17 cellular contexts compared by ENCODE assay signal in genomic region chr16:3084969-3085670, GRCh38. TPM values are rescaled to one million over a fixed set of nuclear protein-coding genes. Genes with fewer than 3 reads are reported as not detected.
A peak's percentile ranks its signal among the peaks of the same experiment; 100 is the strongest.
DNase-seq lines count a peak whose midpoint lies in the region; ATAC-seq, FAIRE-seq and TF ChIP-seq lines count a peak whose summit lies in the region.
"Had no signal": no experiment of that assay in that cellular context is flagged by ENCODE, and none has a peak within 500 bp of the region (broad histone marks: within the 10 kb centered on the region; RNA-seq: fewer than 3 reads in every experiment).

No MANE protein-coding gene starts in this region.

- no peak for TF ChIP-seq RAD21 in K562 (CRISPR knock-in tag; conservative IDR thresholded peaks at IDR 0.05 in 1 of 2, IDR thresholded peaks at IDR 0.05 in 1 of 2)

- H3F3A ChIP-seq in GM23338 (replicated peaks; ENCODE audit: low read depth) = peaks cover 29% of the 10 kb centered on the region

- H3K4me1 ChIP-seq in GM23338 (ENCODE audit: insufficient read depth) (peaks cover 7% of the 10 kb centered on the region), K562 (replicated peaks in 1 of 2; ENCODE audit: control insufficient read depth in 2 of 2, insufficient read depth in 2 of 2, low read length in 2 of 2) (peaks cover 19 to 47% of the 10 kb centered on the region in 2 experiments), spleen (peaks cover 4 to 72% (median 31%) of the 10 kb centered on the region in 6 donors)
- H3K4me1 ChIP-seq: BE2C, HAP-1 had no signal

- H3K9me3 Mint-ChIP-seq in activated T-cell treated with anti-CD3 and anti-CD28 coated beads, Interleukin-2, amount 50 U/mL, for 72 hours = no peaks in the 10 kb centered on the region
- no peaks in the 10 kb centered on the region for H3K9me3 Mint-ChIP-seq in GM23338

- 26% methylated on average over 7 of the region's 7 CpGs for WGBS in K562 (ENCODE audit: insufficient coverage, low coverage, missing lambda C conversion rate)
- 69 to 77% (median 72%) methylated on average over 7 of the region's 7 CpGs for whole genome bisulfite sequencing in spleen, 5 donors

- H3K9me1 ChIP-seq in K562 (ENCODE audit: control insufficient read depth, insufficient read depth, low read length) = no peaks in the 10 kb centered on the region

- no peak for TF ChIP-seq EP300 in K562 (IDR thresholded peaks at IDR 0.05; ENCODE audit: low read length)

- H3K4me3 ChIP-seq in GM23338 = no peak overlapping the region
- no peak overlapping the region for H3K4me3 ChIP-seq in K562
- peak overlapping the region in 1 of 8 donors; percentile 61 for H3K4me3 ChIP-seq in spleen
- H3K4me3 ChIP-seq: GM12878, HAP-1 had no signal

- no peak for ATAC-seq in activated T-cell treated with anti-CD3 and anti-CD28 coated beads, Interleukin-2, amount 50 U/mL, for 72 hours (replicated peaks in 1 of 2)
- no peak for ATAC-seq in GM23338
- no peak for ATAC-seq in K562
- no peak for ATAC-seq in GM21528 (IDR thresholded peaks at IDR 0.05; ENCODE audit: low FRiP score, unreplicated experiment)
- ATAC-seq: GM12878 had no signal

- H3K4me3 Mint-ChIP-seq in activated T-cell treated with anti-CD3 and anti-CD28 coated beads, Interleukin-2, amount 50 U/mL, for 72 hours = peak overlapping the region in 1 of 2 donors; percentile 80
- H3K4me3 Mint-ChIP-seq in GM23338 = no peak overlapping the region; the same call in 2 of the 3 replicates

- H3K27ac Mint-ChIP-seq in activated T-cell treated with anti-CD3 and anti-CD28 coated beads, Interleukin-2, amount 50 U/mL, for 72 hours = peak overlapping the region; percentile 34
- peak overlapping the region; percentile 52; the same call in 1 of the 2 replicates for H3K27ac Mint-ChIP-seq in GM23338

- peak overlapping the region; percentile 63 for H3K27ac ChIP-seq in GM23338 (ENCODE audit: low read depth)
- no peak overlapping the region for H3K27ac ChIP-seq in K562 (ENCODE audit: extremely low read depth, low read depth, low read length)
- H3K27ac ChIP-seq in spleen = peak overlapping the region in 6 of 8 donors; percentile 13 to 87 (median 82)

- peaks cover 6 to 9% of the 10 kb centered on the region in 2 donors for H3K36me3 Mint-ChIP-seq in activated T-cell treated with anti-CD3 and anti-CD28 coated beads, Interleukin-2, amount 50 U/mL, for 72 hours (ENCODE audit: insufficient read depth in 2 of 2)
- H3K36me3 Mint-ChIP-seq in GM23338 (ENCODE audit: low read depth) = peaks cover 67% of the 10 kb centered on the region

- POLR2A ChIA-PET in K562 (lab: Yijun Ruan, JAX) = interaction anchor here (1.2 kb wide), 1 partner anchor 25 kb away, joined by 3 read pairs; no protein-coding TSS in a partner anchor

- no peaks in the 10 kb centered on the region for H3K9me2 ChIP-seq in GM23338 (ENCODE audit: insufficient read depth)

- H3K9me3 ChIP-seq in K562 (replicated peaks; ENCODE audit: control insufficient read depth, insufficient read depth, low read depth, low read length) (no peaks in the 10 kb centered on the region), spleen (no peaks in the 10 kb centered on the region)
- H3K9me3 ChIP-seq: BE2C, HAP-1 had no signal

- peaks cover 53% of the 10 kb centered on the region for H3K4me1 Mint-ChIP-seq in activated T-cell treated with anti-CD3 and anti-CD28 coated beads, Interleukin-2, amount 50 U/mL, for 72 hours (ENCODE audit: low read depth)
- peaks cover 31% of the 10 kb centered on the region for H3K4me1 Mint-ChIP-seq in GM23338

- TF ChIP-seq POLR2A in K562 (conservative IDR thresholded peaks at IDR 0.05) = no peak
- no peak for TF ChIP-seq POLR2A in spleen (IDR thresholded peaks at IDR 0.05)

- DNase-seq in activated T-cell treated with anti-CD3 and anti-CD28 coated beads, Interleukin-2, amount 50 U/mL, for 72 hours = no peak
- no peak for DNase-seq in activated T-cell treated with anti-CD3 and anti-CD28 coated beads, Interleukin-2, amount 50 U/mL, for 48 hours
- DNase-seq in GM23338 (ENCODE audit: low spot score) = no peak
- no peak for DNase-seq in K562 (ENCODE audit: extremely low read depth in 1 of 4, low spot score in 3 of 4)
- DNase-seq in spleen = no peak
- no peak for DNase-seq in GM13976 (ENCODE audit: low spot score)
- DNase-seq: BE2C, NCI-H1417, NCI-H2029 treated with DMSO at 0.1 percent for 48 hours, NCI-H510A, NCI-H82, SHP77 treated with DMSO at 0.1 percent for 48 hours had no signal

- peak; percentile 23 for FAIRE-seq in K562 (lab: Jason Lieb, UNC)
- FAIRE-seq: GM12878, RCC 7860 had no signal

- BruUV-seq in K562 (replicated peaks; lab: Mats Ljungman, UMichigan) = no TSS peak

- peaks cover 18% of the 10 kb centered on the region for H4K20me1 ChIP-seq in GM23338 (replicated peaks; ENCODE audit: insufficient read depth)
- no peaks in the 10 kb centered on the region for H4K20me1 ChIP-seq in K562 (replicated peaks; ENCODE audit: control insufficient read depth, insufficient read depth, low read length)

- H3K4me2 ChIP-seq in GM23338 = no peak overlapping the region
- H3K4me2 ChIP-seq in K562 (ENCODE audit: insufficient read depth, low read length) = no peak overlapping the region; the same call in 1 of the 2 replicates

- H3K79me2 ChIP-seq in GM23338 (replicated peaks; ENCODE audit: insufficient read depth) (0 out of 2 replicates have a peak, but pooled peaks cover 8% of the 10 kb centered on the region), K562 (ENCODE audit: control insufficient read depth, insufficient read depth, low read length) (no peaks in the 10 kb centered on the region)

- no peaks in the 10 kb centered on the region for H3K27me3 Mint-ChIP-seq in activated T-cell treated with anti-CD3 and anti-CD28 coated beads, Interleukin-2, amount 50 U/mL, for 72 hours (ENCODE audit: low read depth)
- H3K27me3 Mint-ChIP-seq in GM23338 (ENCODE audit: insufficient read depth, low read depth, poor library complexity) = peaks cover 25% of the 10 kb centered on the region

- no peak overlapping the region for H3K9ac ChIP-seq in K562 (ENCODE audit: insufficient read depth in 1 of 2, low read depth in 2 of 2, low read length in 2 of 2)

- CTCF ChIA-PET in K562 (lab: Yijun Ruan, JAX; ENCODE audit: low intra/inter-chr PET ratio) = no interaction called here

- H2AFZ ChIP-seq in GM23338 (no peak overlapping the region), K562 (ENCODE audit: low read depth, low read length) (peak overlapping the region; percentile 36; the same call in 1 of the 2 replicates)

- in situ Hi-C loops in K562 (cut with MboI) = no loop called here
- in situ Hi-C loops in GM13976 (cut with MboI; ENCODE audit: low sequenced_read_pairs, unreplicated experiment) = no loop called here

- TF ChIP-seq CTCF in GM23338 (conservative IDR thresholded peaks at IDR 0.05; ENCODE audit: low read depth in 2 of 2) (no peak), K562 (IDR thresholded peaks at IDR 0.05 in 2 of 3, conservative IDR thresholded peaks at IDR 0.05 in 1 of 3; ENCODE audit: insufficient read depth in 2 of 3, low read depth in 1 of 3, low read length in 3 of 3) (no peak), spleen (IDR thresholded peaks at IDR 0.05 in 8 of 11, conservative IDR thresholded peaks at IDR 0.05 in 3 of 11) (no peak), GM13976 (IDR thresholded peaks at IDR 0.05; ENCODE audit: borderline replicate concordance, control extremely low read depth, extremely low read depth, insufficient read depth, missing control alignments) (no peak)

- intact Hi-C loops in K562 (cut with micrococcal nuclease) = no loop called here
- intact Hi-C loops in spleen (cut with DNase I; ENCODE audit: low total_unique reads) = no loop called here

- no peaks in the 10 kb centered on the region for H3K27me3 ChIP-seq in GM23338 (ENCODE audit: insufficient read depth)
- peaks cover under 1 to 13% of the 10 kb centered on the region in 2 experiments; a peak in 2 of 5 replicates for H3K27me3 ChIP-seq in K562 (ENCODE audit: control insufficient read depth in 2 of 2, insufficient read depth in 2 of 2, low read length in 2 of 2)
- no peaks in the 10 kb centered on the region for H3K27me3 ChIP-seq in spleen (replicated peaks in 1 of 7)

- peaks cover 8% of the 10 kb centered on the region for H3K36me3 ChIP-seq in GM23338 (ENCODE audit: insufficient read depth)
- H3K36me3 ChIP-seq in K562 (ENCODE audit: control insufficient read depth, insufficient read depth, low read length) = no peaks in the 10 kb centered on the region
- peaks cover 0 to 5% (median 0%) of the 10 kb centered on the region in 6 donors for H3K36me3 ChIP-seq in spleen
- H3K36me3 ChIP-seq: BE2C, HAP-1 had no signal

RNA-seq across cellular contexts. Expression of gene ZSCAN10, which starts 14.0 kb away (rescaled TPM):
- under 1 TPM; 0.28 to 0.48 TPM for total RNA-seq in activated T-cell treated with anti-CD3 and anti-CD28 coated beads, Interleukin-2, amount 50 U/mL, for 72 hours
- 434 and 519 TPM in 2 replicates for total RNA-seq in GM23338 (2014; rRNA removed; shearing (Covaris generic))
- 217 and 220 TPM in 2 replicates for polyA plus RNA-seq in GM23338 (2016; fragmentation: Nextera tagmentation; extraction: Ambion mirVana)
- not detected in 2 replicates for total RNA-seq in K562 (2011; cell fraction: chromatin; rRNA removed; ENCODE audit: low replicate concordance)
- 0.17 TPM in 1 of 2 replicates, not detected in the other for total RNA-seq in K562 (2011; cell fraction: nucleolus; rRNA removed)
- 0.37 TPM in 1 of 2 replicates, not detected in the other for total RNA-seq in K562 (2011; cell fraction: nucleoplasm; rRNA removed)
- total RNA-seq in K562 (2014; rRNA removed) = not detected in 2 replicates
- not detected in 2 replicates for total RNA-seq in K562 (2014; rRNA removed; fragmentation: Illumina TruSeq; extraction: Trizol)
- total RNA-seq in K562 (2015; rRNA removed; fragmentation: Illumina TruSeq; extraction: Trizol) = not detected in 2 replicates
- 0.16 and 0.22 TPM in 2 replicates for total RNA-seq in K562 (2021)
- not detected in 2 replicates for polyA plus RNA-seq in K562 (2011; rRNA removed)
- polyA plus RNA-seq in K562 (2011; cell fraction: cytosol; rRNA removed) = 0.03 TPM in 1 of 2 replicates, not detected in the other
- 0.10 TPM in 1 of 2 replicates, not detected in the other for polyA plus RNA-seq in K562 (2011; cell fraction: nucleus; rRNA removed)
- 0.14 TPM in 1 of 2 replicates, not detected in the other for polyA plus RNA-seq in K562 (2012)
- not detected in 2 replicates for polyA plus RNA-seq in K562 (2014; fragmentation: Illumina TruSeq; extraction: Trizol)
- not detected for polyA plus RNA-seq in K562 (2014; fragmentation: Nextera tagmentation; extraction: Ambion mirVana)
- polyA plus RNA-seq in K562 (2014; rRNA removed) = not detected in 2 replicates
- polyA minus RNA-seq in K562 (2011; rRNA and poly(A)+ RNA removed) = not detected in 2 replicates
- polyA minus RNA-seq in K562 (2011; cell fraction: cytosol; rRNA and poly(A)+ RNA removed) = not detected in 2 replicates
- not detected in 2 replicates for polyA minus RNA-seq in K562 (2011; cell fraction: nucleus; rRNA and poly(A)+ RNA removed)
- total RNA-seq in spleen = under 1 TPM in 1 of 7 donors, not detected in 6; 0.85 TPM
- under 1 TPM in 2 of 3 donors, not detected in 1; 0.02 to 0.06 TPM for polyA plus RNA-seq in spleen
- total RNA-seq: LHCN-M2 had no signal

RNA-seq across cellular contexts. Expression of gene IL32, which starts 19.7 kb away (rescaled TPM):
- total RNA-seq in activated T-cell treated with anti-CD3 and anti-CD28 coated beads, Interleukin-2, amount 50 U/mL, for 72 hours = 1,000 to 10,000 TPM; 1,427 to 2,251 TPM
- 2.3 TPM in 1 of 2 replicates, not detected in the other for total RNA-seq in GM23338 (2014; rRNA removed; shearing (Covaris generic))
- polyA plus RNA-seq in GM23338 (2016; fragmentation: Nextera tagmentation; extraction: Ambion mirVana) = 6.1 and 7.7 TPM in 2 replicates
- 1.1 TPM in 1 of 2 replicates, not detected in the other for total RNA-seq in K562 (2011; cell fraction: chromatin; rRNA removed; ENCODE audit: low replicate concordance)
- 0.50 and 1.1 TPM in 2 replicates for total RNA-seq in K562 (2011; cell fraction: nucleolus; rRNA removed)
- not detected in 2 replicates for total RNA-seq in K562 (2011; cell fraction: nucleoplasm; rRNA removed)
- not detected in 2 replicates for total RNA-seq in K562 (2014; rRNA removed)
- total RNA-seq in K562 (2014; rRNA removed; fragmentation: Illumina TruSeq; extraction: Trizol) = not detected in 2 replicates
- not detected in 2 replicates for total RNA-seq in K562 (2015; rRNA removed; fragmentation: Illumina TruSeq; extraction: Trizol)
- total RNA-seq in K562 (2021) = 1.5 and 2.2 TPM in 2 replicates
- polyA plus RNA-seq in K562 (2011; rRNA removed) = 0.21 TPM in 1 of 2 replicates, not detected in the other
- polyA plus RNA-seq in K562 (2011; cell fraction: cytosol; rRNA removed) = 0.40 TPM in 2 replicates
- 0.29 and 0.43 TPM in 2 replicates for polyA plus RNA-seq in K562 (2011; cell fraction: nucleus; rRNA removed)
- polyA plus RNA-seq in K562 (2012) = 1.0 and 5.1 TPM in 2 replicates
- polyA plus RNA-seq in K562 (2014; fragmentation: Illumina TruSeq; extraction: Trizol) = 0.31 and 0.64 TPM in 2 replicates
- polyA plus RNA-seq in K562 (2014; fragmentation: Nextera tagmentation; extraction: Ambion mirVana) = under 1 TPM; 0.24 to 0.42 TPM
- 0.43 and 2.0 TPM in 2 replicates for polyA plus RNA-seq in K562 (2014; rRNA removed)
- not detected in 2 replicates for polyA minus RNA-seq in K562 (2011; rRNA and poly(A)+ RNA removed)
- not detected in 2 replicates for polyA minus RNA-seq in K562 (2011; cell fraction: cytosol; rRNA and poly(A)+ RNA removed)
- polyA minus RNA-seq in K562 (2011; cell fraction: nucleus; rRNA and poly(A)+ RNA removed) = not detected in 2 replicates
- 100 to 1,000 TPM; 171 to 414 (median 309) TPM for total RNA-seq in spleen
- 100 to 1,000 TPM; 256 to 624 (median 277) TPM for polyA plus RNA-seq in spleen

RNA-seq across cellular contexts. Expression of gene ZNF205, which starts 27.3 kb away (rescaled TPM):
- under 1 TPM; 0.12 to 0.28 TPM for total RNA-seq in activated T-cell treated with anti-CD3 and anti-CD28 coated beads, Interleukin-2, amount 50 U/mL, for 72 hours
- total RNA-seq in GM23338 (2014; rRNA removed; shearing (Covaris generic)) = 29.1 and 29.9 TPM in 2 replicates
- polyA plus RNA-seq in GM23338 (2016; fragmentation: Nextera tagmentation; extraction: Ambion mirVana) (15.7 and 16.6 TPM in 2 replicates), K562 (2011; rRNA removed) (3.6 and 4.7 TPM in 2 replicates), K562 (2014; fragmentation: Illumina TruSeq; extraction: Trizol) (3.3 and 5.0 TPM in 2 replicates), K562 (2014; fragmentation: Nextera tagmentation; extraction: Ambion mirVana) (not detected), K562 (2014; rRNA removed) (8.3 and 8.7 TPM in 2 replicates), spleen (10 to 100 TPM in 1 of 3 donors, 1 to 10 TPM in 2; 3.5 to 14.2 (median 6.9) TPM)
- total RNA-seq in K562 (2011; cell fraction: chromatin; rRNA removed; ENCODE audit: low replicate concordance) = 3.9 and 8.4 TPM in 2 replicates
- 8.7 and 9.3 TPM in 2 replicates for total RNA-seq in K562 (2011; cell fraction: nucleolus; rRNA removed)
- 3.0 and 3.1 TPM in 2 replicates for total RNA-seq in K562 (2011; cell fraction: nucleoplasm; rRNA removed)
- total RNA-seq in K562 (2014; rRNA removed) (11.8 and 14.2 TPM in 2 replicates), K562 (2014; rRNA removed; fragmentation: Illumina TruSeq; extraction: Trizol) (1.9 and 2.4 TPM in 2 replicates), K562 (2015; rRNA removed; fragmentation: Illumina TruSeq; extraction: Trizol) (5.1 and 5.4 TPM in 2 replicates), K562 (2021) (9.4 and 10.1 TPM in 2 replicates), spleen (10 to 100 TPM in 1 of 7 donors, 1 to 10 TPM in 6; 4.1 to 10.4 (median 5.3) TPM)
- polyA plus RNA-seq in K562 (2011; cell fraction: cytosol; rRNA removed) = 6.0 and 16.0 TPM in 2 replicates
- polyA plus RNA-seq in K562 (2011; cell fraction: nucleus; rRNA removed) = 6.6 and 12.0 TPM in 2 replicates
- 6.3 and 12.0 TPM in 2 replicates for polyA plus RNA-seq in K562 (2012)
- polyA minus RNA-seq in K562 (2011; rRNA and poly(A)+ RNA removed) = 0.81 and 2.0 TPM in 2 replicates
- 4.6 and 6.7 TPM in 2 replicates for polyA minus RNA-seq in K562 (2011; cell fraction: cytosol; rRNA and poly(A)+ RNA removed)
- polyA minus RNA-seq in K562 (2011; cell fraction: nucleus; rRNA and poly(A)+ RNA removed) = 1.9 and 2.6 TPM in 2 replicates

RNA-seq across cellular contexts. Expression of gene MMP25, which starts 38.8 kb away (rescaled TPM):
- 1 to 10 TPM; 2.3 to 5.2 TPM for total RNA-seq in activated T-cell treated with anti-CD3 and anti-CD28 coated beads, Interleukin-2, amount 50 U/mL, for 72 hours
- 15.9 and 18.8 TPM in 2 replicates for total RNA-seq in GM23338 (2014; rRNA removed; shearing (Covaris generic))
- polyA plus RNA-seq in GM23338 (2016; fragmentation: Nextera tagmentation; extraction: Ambion mirVana) = 6.1 and 7.7 TPM in 2 replicates
- total RNA-seq in K562 (2011; cell fraction: chromatin; rRNA removed; ENCODE audit: low replicate concordance) = 0.14 TPM in 1 of 2 replicates, not detected in the other
- total RNA-seq in K562 (2011; cell fraction: nucleolus; rRNA removed) = 0.17 TPM in 1 of 2 replicates, not detected in the other
- 0.07 and 0.15 TPM in 2 replicates for total RNA-seq in K562 (2011; cell fraction: nucleoplasm; rRNA removed)
- not detected in 2 replicates for total RNA-seq in K562 (2014; rRNA removed)
- total RNA-seq in K562 (2014; rRNA removed; fragmentation: Illumina TruSeq; extraction: Trizol) = not detected in 2 replicates
- 0.04 TPM in 1 of 2 replicates, not detected in the other for total RNA-seq in K562 (2015; rRNA removed; fragmentation: Illumina TruSeq; extraction: Trizol)
- 0.09 TPM in 1 of 2 replicates, not detected in the other for total RNA-seq in K562 (2021)
- polyA plus RNA-seq in K562 (2011; rRNA removed) = not detected in 2 replicates
- polyA plus RNA-seq in K562 (2011; cell fraction: cytosol; rRNA removed) = 0.01 TPM in 1 of 2 replicates, not detected in the other
- 0.03 and 0.08 TPM in 2 replicates for polyA plus RNA-seq in K562 (2011; cell fraction: nucleus; rRNA removed)
- 0.51 and 0.58 TPM in 2 replicates for polyA plus RNA-seq in K562 (2012)
- 0.03 TPM in 1 of 2 replicates, not detected in the other for polyA plus RNA-seq in K562 (2014; fragmentation: Illumina TruSeq; extraction: Trizol)
- polyA plus RNA-seq in K562 (2014; fragmentation: Nextera tagmentation; extraction: Ambion mirVana) = not detected
- not detected in 2 replicates for polyA plus RNA-seq in K562 (2014; rRNA removed)
- polyA minus RNA-seq in K562 (2011; rRNA and poly(A)+ RNA removed) = not detected in 2 replicates
- polyA minus RNA-seq in K562 (2011; cell fraction: cytosol; rRNA and poly(A)+ RNA removed) = 0.19 TPM in 1 of 2 replicates, not detected in the other
- polyA minus RNA-seq in K562 (2011; cell fraction: nucleus; rRNA and poly(A)+ RNA removed) = not detected in 2 replicates
- 100 to 1,000 TPM in 4 of 7 donors, 10 to 100 TPM in 3; 24.3 to 282 (median 113) TPM for total RNA-seq in spleen
- polyA plus RNA-seq in spleen = 10 to 100 TPM in 2 of 3 donors, 1 to 10 TPM in 1; 2.7 to 45.0 (median 41.9) TPM

RNA-seq across cellular contexts. Expression of gene BICDL2, which starts 48.4 kb away (rescaled TPM):
- total RNA-seq in activated T-cell treated with anti-CD3 and anti-CD28 coated beads, Interleukin-2, amount 50 U/mL, for 72 hours = under 1 TPM in 1 of 2 donors, not detected in 1; 0.30 TPM
- 17.5 and 18.4 TPM in 2 replicates for total RNA-seq in GM23338 (2014; rRNA removed; shearing (Covaris generic))
- 12.7 and 13.4 TPM in 2 replicates for polyA plus RNA-seq in GM23338 (2016; fragmentation: Nextera tagmentation; extraction: Ambion mirVana)
- 0.23 and 0.65 TPM in 2 replicates for total RNA-seq in K562 (2011; cell fraction: chromatin; rRNA removed; ENCODE audit: low replicate concordance)
- 1.1 and 1.2 TPM in 2 replicates for total RNA-seq in K562 (2011; cell fraction: nucleolus; rRNA removed)
- total RNA-seq in K562 (2011; cell fraction: nucleoplasm; rRNA removed) = 0.29 and 0.46 TPM in 2 replicates
- 0.09 and 0.12 TPM in 2 replicates for total RNA-seq in K562 (2014; rRNA removed)
- total RNA-seq in K562 (2014; rRNA removed; fragmentation: Illumina TruSeq; extraction: Trizol) = not detected in 2 replicates
- total RNA-seq in K562 (2015; rRNA removed; fragmentation: Illumina TruSeq; extraction: Trizol) = 0.08 TPM in 1 of 2 replicates, not detected in the other
- total RNA-seq in K562 (2021) = 0.09 TPM in 2 replicates
- polyA plus RNA-seq in K562 (2011; rRNA removed) = 0.18 and 0.28 TPM in 2 replicates
- 0.32 and 0.63 TPM in 2 replicates for polyA plus RNA-seq in K562 (2011; cell fraction: cytosol; rRNA removed)
- 0.28 and 0.41 TPM in 2 replicates for polyA plus RNA-seq in K562 (2011; cell fraction: nucleus; rRNA removed)
- polyA plus RNA-seq in K562 (2012) = 0.17 and 0.27 TPM in 2 replicates
- not detected in 2 replicates for polyA plus RNA-seq in K562 (2014; fragmentation: Illumina TruSeq; extraction: Trizol)
- not detected for polyA plus RNA-seq in K562 (2014; fragmentation: Nextera tagmentation; extraction: Ambion mirVana)
- not detected in 2 replicates for polyA plus RNA-seq in K562 (2014; rRNA removed)
- polyA minus RNA-seq in K562 (2011; rRNA and poly(A)+ RNA removed) = not detected in 2 replicates
- polyA minus RNA-seq in K562 (2011; cell fraction: cytosol; rRNA and poly(A)+ RNA removed) = 0.57 TPM in 1 of 2 replicates, not detected in the other
- 0.44 and 0.54 TPM in 2 replicates for polyA minus RNA-seq in K562 (2011; cell fraction: nucleus; rRNA and poly(A)+ RNA removed)
- total RNA-seq in spleen = under 1 TPM in 4 of 7 donors, not detected in 3; 0.30 to 0.77 (median 0.32) TPM
- polyA plus RNA-seq in spleen = under 1 TPM; 0.03 to 0.22 (median 0.15) TPM
- total RNA-seq: GM12878, LHCN-M2 had no signal
- polyA plus RNA-seq: GM12878 had no signal

Comparison
In these comparisons a context has a peak if more than half of its experiments do, and no peak if none do; other contexts are left out.
1. RNA of gene ZSCAN10, which starts 14.0 kb away (total RNA-seq): 434 to 519 TPM in GM23338; 0.28 to 0.48 TPM in activated T-cell treated with anti-CD3 and anti-CD28 coated beads, Interleukin-2, amount 50 U/mL, for 72 hours, 0.16 to 0.37 TPM in K562 and 0.85 TPM in spleen; every median in the first group is over 100 times any median in the second.
2. RNA of gene IL32, which starts 19.7 kb away (total RNA-seq): 1,427 to 2,251 TPM in activated T-cell treated with anti-CD3 and anti-CD28 coated beads, Interleukin-2, amount 50 U/mL, for 72 hours and 171 to 414 TPM in spleen; 2.3 TPM in GM23338 and 0.50 to 2.2 TPM in K562; every median in the first group is over 10 times any median in the second.